ENCODE assay signal across 13 cellular contexts in the genomic region with DNA sequence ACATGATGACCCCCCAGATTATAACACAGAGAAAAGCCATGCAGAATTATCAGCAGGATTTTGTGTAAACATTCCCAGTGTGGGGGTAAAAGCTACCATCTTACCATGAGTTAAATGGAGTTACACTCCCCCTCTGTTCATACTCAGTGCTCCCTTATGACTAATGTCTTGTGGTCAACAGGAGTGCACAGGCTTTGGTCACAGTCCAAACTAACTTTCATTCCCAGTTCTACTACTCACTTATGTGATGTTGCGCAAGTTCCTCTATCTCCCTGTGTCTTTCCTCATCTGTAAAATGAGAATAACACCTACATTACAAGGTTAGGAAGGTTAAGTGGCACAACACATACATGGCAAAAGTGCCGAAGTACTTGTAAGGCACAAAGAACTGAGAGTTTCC.
DNase-seq lines count a peak whose midpoint lies in the region; ATAC-seq and TF ChIP-seq lines count a peak whose summit lies in the region.
"Had no signal": no experiment of that assay in that cellular context is flagged by ENCODE, and none has a peak within 500 bp of the region (broad histone marks: within the 10 kb centered on the region; RNA-seq: fewer than 3 reads in every experiment).

No MANE protein-coding gene starts in this region.

- H3K9me3 ChIP-seq in RWPE2 (ENCODE audit: severe bottlenecking): no peaks in the 10 kb centered on the region

- H3K4me1 Mint-ChIP-seq in activated T-cell treated with anti-CD3 and anti-CD28 coated beads, Interleukin-2, amount 50 U/mL, for 24 hours (ENCODE audit: low read depth): no peaks in the 10 kb centered on the region
- no peaks in the 10 kb centered on the region for H3K4me1 Mint-ChIP-seq in mesothelial cell of epicardium
- no peaks in the 10 kb centered on the region for H3K4me1 Mint-ChIP-seq in endothelial cell (ENCODE audit: unreplicated experiment)
- H3K4me1 Mint-ChIP-seq: neural crest cell had no signal

- H3K36me3 Mint-ChIP-seq in activated T-cell treated with anti-CD3 and anti-CD28 coated beads, Interleukin-2, amount 50 U/mL, for 24 hours (ENCODE audit: low read depth): no peaks in the 10 kb centered on the region
- no peaks in the 10 kb centered on the region for H3K36me3 Mint-ChIP-seq in mesothelial cell of epicardium
- no peaks in the 10 kb centered on the region for H3K36me3 Mint-ChIP-seq in endothelial cell (ENCODE audit: low read depth, unreplicated experiment)
- H3K36me3 Mint-ChIP-seq: IgD-negative memory B cell had no signal

- H3K4me3 ChIP-seq in RWPE2 (ENCODE audit: severe bottlenecking) (no peak overlapping the region), fibroblast of the aortic adventitia (ENCODE audit: low read depth, low read length) (no peak overlapping the region)

- peak; percentile 82 for DNase-seq in Daoy (ENCODE audit: low read depth)
- peak; percentile 47 for DNase-seq in HS-5 (ENCODE audit: low read depth)
- no peak for DNase-seq in RWPE2 (ENCODE audit: low spot score)
- DNase-seq in fibroblast of the aortic adventitia (ENCODE audit: low read depth): peak; percentile 2
- no peak for DNase-seq in activated T-cell treated with anti-CD3 and anti-CD28 coated beads, Interleukin-2, amount 50 U/mL, for 24 hours
- DNase-seq in mesothelial cell of epicardium (ENCODE audit: low spot score in 2 of 2, unreplicated experiment in 2 of 2): no peak
- DNase-seq in endothelial cell (ENCODE audit: low spot score): no peak
- no peak for DNase-seq in COLO668 (lab: John Stamatoyannopoulos, UW; ENCODE audit: unreplicated experiment)
- DNase-seq: NCI-H446; stimulated activated naive CD4-positive, alpha-beta T cell had no signal

- H3K27ac ChIP-seq in RWPE2 (ENCODE audit: poor library complexity, severe bottlenecking): no peak overlapping the region

- no peak overlapping the region for H3K4me3 Mint-ChIP-seq in activated T-cell treated with anti-CD3 and anti-CD28 coated beads, Interleukin-2, amount 50 U/mL, for 24 hours
- H3K4me3 Mint-ChIP-seq in mesothelial cell of epicardium (no peak overlapping the region), endothelial cell (ENCODE audit: unreplicated experiment) (no peak overlapping the region)
- H3K4me3 Mint-ChIP-seq: B cell, IgD-negative memory B cell, neural crest cell had no signal

- peaks cover 11% of the 10 kb centered on the region for H3K4me1 ChIP-seq in RWPE2 (ENCODE audit: insufficient read depth, poor library complexity, severe bottlenecking)

- H3K27me3 ChIP-seq in RWPE2 (ENCODE audit: insufficient read depth, poor library complexity, severe bottlenecking): no peaks in the 10 kb centered on the region

- H3K27ac Mint-ChIP-seq in activated T-cell treated with anti-CD3 and anti-CD28 coated beads, Interleukin-2, amount 50 U/mL, for 24 hours: no peak overlapping the region
- H3K27ac Mint-ChIP-seq in mesothelial cell of epicardium: no peak overlapping the region
- no peak overlapping the region for H3K27ac Mint-ChIP-seq in endothelial cell (ENCODE audit: unreplicated experiment)
- H3K27ac Mint-ChIP-seq: B cell, IgD-negative memory B cell had no signal

- TF ChIP-seq CTCF in RWPE2 (IDR thresholded peaks at IDR 0.05; ENCODE audit: poor library complexity, severe bottlenecking): no peak
- no peak for TF ChIP-seq CTCF in fibroblast of the aortic adventitia (IDR thresholded peaks at IDR 0.05; ENCODE audit: insufficient read depth, low read length)
- TF ChIP-seq CTCF in mesothelial cell of epicardium (IDR thresholded peaks at IDR 0.05; ENCODE audit: unreplicated experiment): no peak
- TF ChIP-seq CTCF in endothelial cell (IDR thresholded peaks at IDR 0.05; ENCODE audit: unreplicated experiment): no peak

- no peaks in the 10 kb centered on the region for H3K9me3 Mint-ChIP-seq in activated T-cell treated with anti-CD3 and anti-CD28 coated beads, Interleukin-2, amount 50 U/mL, for 24 hours
- H3K9me3 Mint-ChIP-seq in mesothelial cell of epicardium (peaks cover 12% of the 10 kb centered on the region), endothelial cell (ENCODE audit: unreplicated experiment) (no peaks in the 10 kb centered on the region)
- H3K9me3 Mint-ChIP-seq: neural crest cell had no signal

- no peaks in the 10 kb centered on the region for H3K36me3 ChIP-seq in RWPE2 (ENCODE audit: low read depth)

- peak; percentile 97 for ATAC-seq in RWPE2 (ENCODE audit: low read depth)

- peaks cover 22% of the 10 kb centered on the region for H3K27me3 Mint-ChIP-seq in activated T-cell treated with anti-CD3 and anti-CD28 coated beads, Interleukin-2, amount 50 U/mL, for 24 hours
- peaks cover 2% of the 10 kb centered on the region for H3K27me3 Mint-ChIP-seq in mesothelial cell of epicardium (ENCODE audit: low read depth)
- no peaks in the 10 kb centered on the region for H3K27me3 Mint-ChIP-seq in endothelial cell (ENCODE audit: unreplicated experiment)

Comparison
In these comparisons a context has a peak if more than half of its experiments do, and no peak if none do; other contexts are left out.
1. DNase-seq: peak in Daoy (single experiment), HS-5 (single experiment) and fibroblast of the aortic adventitia (single experiment); none in RWPE2 (single experiment), activated T-cell treated with anti-CD3 and anti-CD28 coated beads, Interleukin-2, amount 50 U/mL, for 24 hours (single experiment), mesothelial cell of epicardium (0 of 2), endothelial cell (single experiment) and COLO668 (single experiment).